Comparison of ENCODE assay signal across 1 cellular context in genomic region chrX:107712231-107713204, GRCh38.
A peak's percentile ranks its signal among the peaks of the same experiment; 100 is the strongest.
TF ChIP-seq lines count a peak whose summit lies in the region.

No MANE protein-coding gene starts in this region.

TF ChIP-seq in GM12878, 131 proteins besides CTCF, POLR2A, EP300 and RAD21 (continued from another document):
- TF ChIP-seq ZNF592 (IDR thresholded peaks at IDR 0.05): no peak
- peak; percentile 9 for TF ChIP-seq MEF2B (IDR thresholded peaks at IDR 0.05; ENCODE audit: partially characterized antibody, poor library complexity, severe bottlenecking)
- TF ChIP-seq ZBTB40 (IDR thresholded peaks at IDR 0.05; ENCODE audit: borderline replicate concordance): 0 out of 2 replicates have a peak, but pooled peaks have one; percentile 12
- TF ChIP-seq YY1 (IDR thresholded peaks at IDR 0.05; ENCODE audit: low read depth, low read length): no peak
- TF ChIP-seq IKZF2 (IDR thresholded peaks at IDR 0.05): 0 out of 4 replicates have a peak, but pooled peaks have one; percentile 36 to 43
- no peak for TF ChIP-seq MTA2 (IDR thresholded peaks at IDR 0.05; ENCODE audit: low read depth)
- peak; percentile 39; the same call in 1 of the 2 replicates for TF ChIP-seq BACH1 (IDR thresholded peaks at IDR 0.05; ENCODE audit: borderline replicate concordance)
